Comparison of ENCODE assay signal across 8 cellular contexts in genomic region chr22:39266398-39267030, GRCh38. TPM values are rescaled to one million over a fixed set of nuclear protein-coding genes. Genes with fewer than 3 reads are reported as not detected.
DNase-seq lines count a peak whose midpoint lies in the region; ATAC-seq and TF ChIP-seq lines count a peak whose summit lies in the region.

No MANE protein-coding gene starts in this region.

- H3K4me1 ChIP-seq in PC-9 (replicated peaks; ENCODE audit: insufficient read depth) = peaks cover 22% of the 10 kb centered on the region
- H3K4me1 ChIP-seq in left lung = peaks cover 0 to 13% of the 10 kb centered on the region in 2 donors
- H3K4me1 ChIP-seq in HAP-1 = no peaks in the 10 kb centered on the region
- H3K4me1 ChIP-seq in vagina = no peaks in the 10 kb centered on the region

- H3K27ac ChIP-seq in PC-9 (peak overlapping the region; percentile 65), left lung (peak overlapping the region in 1 of 2 donors; percentile 62), vagina (no peak overlapping the region)

- TF ChIP-seq CTCF in PC-9 (conservative IDR thresholded peaks at IDR 0.05) = no peak
- no peak for TF ChIP-seq CTCF in left lung (IDR thresholded peaks at IDR 0.05)
- TF ChIP-seq CTCF in vagina (IDR thresholded peaks at IDR 0.05) = no peak

- H3K36me3 ChIP-seq in PC-9 (ENCODE audit: low read depth) (no peaks in the 10 kb centered on the region), left lung (no peaks in the 10 kb centered on the region), HAP-1 (replicated peaks) (no peaks in the 10 kb centered on the region), vagina (no peaks in the 10 kb centered on the region)

- H3K27me3 ChIP-seq in PC-9 (ENCODE audit: insufficient read depth, low read depth) (no peaks in the 10 kb centered on the region), left lung (no peaks in the 10 kb centered on the region), HAP-1 (ENCODE audit: low read depth) (no peaks in the 10 kb centered on the region), vagina (no peaks in the 10 kb centered on the region)

- no peaks in the 10 kb centered on the region for H3K9me2 ChIP-seq in PC-9 (ENCODE audit: insufficient read depth)

- H3K4me3 ChIP-seq in PC-9 (no peak overlapping the region), left lung (no peak overlapping the region), HAP-1 (no peak overlapping the region), vagina (no peak overlapping the region)

- intact Hi-C loops in PC-9 (cut with micrococcal nuclease; ENCODE audit: unreplicated experiment) (loop anchor here (1.0 to 2.0 kb wide), 2 partner anchors 17 to 26 kb away; no protein-coding TSS in a partner anchor), left lung (cut with DNase I) (no loop called here), vagina (cut with DNase I) (no loop called here)

- H3F3A ChIP-seq in PC-9 (ENCODE audit: insufficient read depth, low read depth) = peaks cover 34% of the 10 kb centered on the region

- ATAC-seq in GM18907 (IDR thresholded peaks at IDR 0.05; ENCODE audit: unreplicated experiment) (peak; percentile 64), HG02623 (IDR thresholded peaks at IDR 0.05; ENCODE audit: unreplicated experiment) (peak; percentile 71), left lung (peak; percentile 38)

- no peak for TF ChIP-seq POLR2A in vagina (IDR thresholded peaks at IDR 0.05)

- TSS peak; percentile 44 for BruUV-seq in PC-9 (replicated peaks; lab: Mats Ljungman, UMichigan)

- peak; percentile 56 to 87 for DNase-seq in PC-9
- no peak for DNase-seq in left lung
- DNase-seq in HAP-1 (ENCODE audit: low spot score in 2 of 2) = no peak
- no peak for DNase-seq in vagina (ENCODE audit: extremely low spot score in 2 of 2)
- no peak for DNase-seq in activated naive CD4-positive, alpha-beta T cell (lab: John Stamatoyannopoulos, UW)
- DNase-seq in effector CD4-positive, alpha-beta T cell = no peak

- CTCF ChIA-PET in PC-9 (lab: Charles Lee) = no interaction called here

- peak overlapping the region; percentile 33 for H3K4me2 ChIP-seq in PC-9

- H3K79me2 ChIP-seq in PC-9 (ENCODE audit: low read depth) = no peaks in the 10 kb centered on the region

- no peak overlapping the region for H2AFZ ChIP-seq in PC-9

- in situ Hi-C loops in HAP-1 (cut with MboI; ENCODE audit: low sequenced_read_pairs) = no loop called here

- H4K20me1 ChIP-seq in PC-9 (ENCODE audit: insufficient read depth) = no peaks in the 10 kb centered on the region

- H3K9me3 ChIP-seq in PC-9 (ENCODE audit: insufficient read depth, low read depth) = no peaks in the 10 kb centered on the region
- H3K9me3 ChIP-seq in left lung = peaks cover 0 to 6% of the 10 kb centered on the region in 2 donors
- H3K9me3 ChIP-seq in HAP-1 = no peaks in the 10 kb centered on the region
- no peaks in the 10 kb centered on the region for H3K9me3 ChIP-seq in vagina

- POLR2A ChIA-PET in PC-9 (lab: Charles Lee; ENCODE audit: unreplicated experiment) = interaction anchor here (0.6 kb wide), 2 partner anchors 9 to 16 kb away, joined by 3 to 4 read pairs; no protein-coding TSS in a partner anchor

RNA-seq across cellular contexts. Expression of gene PDGFB, which starts 21.7 kb away (rescaled TPM):
- 35.5 and 39.7 TPM in 2 replicates for total RNA-seq in PC-9 (2021)
- 10 to 100 TPM; 21.9 to 28.2 TPM for total RNA-seq in left lung
- 4.7 TPM for total RNA-seq in vagina

RNA-seq across cellular contexts. Expression of gene RPL3, which starts 52.9 kb away (rescaled TPM):
- total RNA-seq in PC-9 (2021) (1,699 and 2,252 TPM in 2 replicates), left lung (1,000 to 10,000 TPM; 1,506 to 1,575 TPM), vagina (2,613 TPM)

Comparison
In these comparisons a context has a peak if more than half of its experiments do, and no peak if none do; other contexts are left out.
1. DNase-seq: peak in PC-9 (2 of 2); none in left lung (0 of 2), HAP-1 (0 of 2), vagina (0 of 2), activated naive CD4-positive, alpha-beta T cell (0 of 4) and effector CD4-positive, alpha-beta T cell (single experiment).
2. Peak in every context shown above with its lines, with median percentiles within 50 percentile points of each other: ATAC-seq.